Comparison of ENCODE assay signal across 19 cellular contexts in genomic region chr2:183592271-183592670, GRCh38.
"Had no signal": no experiment of that assay in that cellular context is flagged by ENCODE, and none has a peak within 500 bp of the region (broad histone marks: within the 10 kb centered on the region; RNA-seq: fewer than 3 reads in every experiment).

No MANE protein-coding gene starts in this region.

- ATAC-seq: effector memory CD8-positive, alpha-beta T cell; left colon; mucosa of descending colon; naive thymus-derived CD8-positive, alpha-beta T cell; psoas muscle; right lobe of liver had no signal

- H3K4me1 ChIP-seq: psoas muscle, right lobe of liver, spleen, stomach had no signal

- H3K4me3 ChIP-seq: hepatocyte, mucosa of descending colon, psoas muscle, right lobe of liver, spleen, stomach, thoracic aorta had no signal

- FAIRE-seq: colon had no signal

- H3K27ac ChIP-seq: hepatocyte, neutrophil, psoas muscle, right lobe of liver, spleen, stomach, thoracic aorta had no signal

- H3K4me2 ChIP-seq: hepatocyte had no signal

- H3K36me3 ChIP-seq: neutrophil, right lobe of liver, spleen, stomach, thoracic aorta had no signal

- H3K79me2 ChIP-seq: hepatocyte had no signal

- DNase-seq: effector memory CD8-positive, alpha-beta T cell; erythroblast; foreskin melanocyte; head of caudate nucleus; left colon; mucosa of descending colon; naive thymus-derived CD8-positive, alpha-beta T cell; psoas muscle; retina; right lobe of liver; spleen; stimulated activated CD4-positive, alpha-beta T cell treated with anti-CD3 and anti-CD28 coated beads, Interleukin-2, amount 100 ng/mL, for 24 hours; stimulated activated naive CD4-positive, alpha-beta T cell; stomach; substantia nigra had no signal

- H2AFZ ChIP-seq: hepatocyte had no signal

- H3K9me3 ChIP-seq: mucosa of descending colon, neutrophil, psoas muscle, right lobe of liver, stomach, thoracic aorta had no signal

- H3K27me3 ChIP-seq: hepatocyte, neutrophil, right lobe of liver, spleen, stomach had no signal
